Comparison of ENCODE assay signal across 25 cellular contexts in genomic region chr2:144014108-144014507, GRCh38.
DNase-seq lines count a peak whose midpoint lies in the region; ATAC-seq and TF ChIP-seq lines count a peak whose summit lies in the region.
"Had no signal": no experiment of that assay in that cellular context is flagged by ENCODE, and none has a peak within 500 bp of the region (broad histone marks: within the 10 kb centered on the region; RNA-seq: fewer than 3 reads in every experiment).

No MANE protein-coding gene starts in this region.

- H3K27ac ChIP-seq in ACC112 (ENCODE audit: low read depth, low read length): peak overlapping the region; percentile 48
- H3K27ac ChIP-seq: A549; BLaER1 treated with 17β-estradiol and CSF1 and Interleukin-3, amounts not matched to agents 10 nM and 100 nM; breast epithelium; pancreas had no signal

- H3K4me1 ChIP-seq in ACC112 (ENCODE audit: control insufficient read depth, insufficient read depth, low read length, unreplicated experiment): peaks cover 15% of the 10 kb centered on the region
- H3K4me1 ChIP-seq: breast epithelium, Caco-2, pancreas had no signal

- ATAC-seq in GM21515 (IDR thresholded peaks at IDR 0.05; ENCODE audit: unreplicated experiment): no peak
- ATAC-seq in GM18907 (IDR thresholded peaks at IDR 0.05; ENCODE audit: unreplicated experiment): no peak
- ATAC-seq: A549; naive thymus-derived CD4-positive, alpha-beta T cell; pancreas; right cardiac atrium; WTC11 had no signal

- TF ChIP-seq CTCF in astrocyte of the spinal cord (IDR thresholded peaks at IDR 0.05; ENCODE audit: low read depth, low read length): no peak

- in situ Hi-C loops in astrocyte of the spinal cord (cut with HindIII; ENCODE audit: low sequenced_read_pairs): no loop called here

- H3K27me3 ChIP-seq in ACC112 (ENCODE audit: insufficient read depth, low read length): no peaks in the 10 kb centered on the region
- H3K27me3 ChIP-seq: BLaER1 treated with 17β-estradiol and CSF1 and Interleukin-3, amounts not matched to agents 10 nM and 100 nM; breast epithelium; pancreas had no signal

- H3K4me3 ChIP-seq in ACC112 (ENCODE audit: low read depth, low read length) (no peak overlapping the region), astrocyte of the spinal cord (ENCODE audit: low read depth, low read length) (no peak overlapping the region)
- H3K4me3 ChIP-seq: A549; BLaER1 treated with 17β-estradiol and CSF1 and Interleukin-3, amounts not matched to agents 10 nM and 100 nM; breast epithelium; pancreas had no signal

- H2AFZ ChIP-seq in ACC112 (ENCODE audit: low read length, unreplicated experiment): no peak overlapping the region

- peak; percentile 35 for DNase-seq in HCEC 1CT
- DNase-seq in astrocyte of the spinal cord (ENCODE audit: low read depth, low spot score): peak; percentile 3
- DNase-seq in fibroblast of the conjunctiva (ENCODE audit: low read depth): peak; percentile 18
- no peak for DNase-seq in UCSD-AML1 (lab: John Stamatoyannopoulos, UW; ENCODE audit: unreplicated experiment)
- DNase-seq in NCI-H1436 (lab: John Stamatoyannopoulos, UW): no peak
- DNase-seq: activated CD4-positive, alpha-beta memory T cell treated with anti-CD3 and anti-CD28 coated beads, Interleukin-2, amount 10 ng/mL, durations not matched to agents 7 days and 5 days; activated gamma-delta T cell treated with Interleukin-2 at 50 U/mL for 16 hours; activated T-cell treated with anti-CD3 and anti-CD28 coated beads for 4 hours; Caco-2; DND-41; H9; naive thymus-derived CD4-positive, alpha-beta T cell; NCI-H146; NCI-H2171; NCI-H69; pancreas; stimulated activated CD8-positive, alpha-beta memory T cell treated with anti-CD3 and anti-CD28 coated beads, Interleukin-4, amount 100 ng/mL, for 48 hours had no signal

- no peaks in the 10 kb centered on the region for H3K79me2 ChIP-seq in ACC112 (ENCODE audit: control insufficient read depth, insufficient read depth, low read length, unreplicated experiment)

- no peaks in the 10 kb centered on the region for H3K36me3 ChIP-seq in ACC112 (ENCODE audit: insufficient read depth, low read length)
- H3K36me3 ChIP-seq: BLaER1 treated with 17β-estradiol and CSF1 and Interleukin-3, amounts not matched to agents 10 nM and 100 nM; breast epithelium; pancreas had no signal

Comparison
In these comparisons a context has a peak if more than half of its experiments do, and no peak if none do; other contexts are left out.
1. DNase-seq: peak in HCEC 1CT (single experiment), astrocyte of the spinal cord (single experiment) and fibroblast of the conjunctiva (single experiment); none in UCSD-AML1 (single experiment) and NCI-H1436 (single experiment).